ENCODE assay signal across 8 cellular contexts in genomic region chr10:97737770-97738265, GRCh38. TPM values are rescaled to one million over a fixed set of nuclear protein-coding genes. Genes with fewer than 3 reads are reported as not detected.
DNase-seq lines count a peak whose midpoint lies in the region.

No MANE protein-coding gene starts in this region.

- H3K4me3 ChIP-seq in HUES6 (ENCODE audit: low read depth, low read length) (peak overlapping the region; percentile 87), neuron (ENCODE audit: low read length) (peak overlapping the region; percentile 87)

- no peak for DNase-seq in activated CD4-positive, alpha-beta T cell treated with anti-CD3 and anti-CD28 coated beads, Interleukin-2, amount 10 ng/mL, durations not matched to agents 24 days and 14 days
- no peak for DNase-seq in activated CD4-positive, alpha-beta T cell treated with anti-CD3 and anti-CD28 coated beads, Interleukin-2, amount 50 U/mL, for 48 hours
- DNase-seq in SIG-M5 (lab: John Stamatoyannopoulos, UW) (no peak), GF-D8 (lab: John Stamatoyannopoulos, UW) (no peak), amygdala (lab: John Stamatoyannopoulos, UW) (no peak)

- H3K4me3 Mint-ChIP-seq in activated CD4-positive, alpha-beta T cell treated with anti-CD3 and anti-CD28 coated beads, Interleukin-2, amount 10 ng/mL, durations not matched to agents 24 days and 14 days = peak overlapping the region; percentile 96
- H3K4me3 Mint-ChIP-seq in dendritic cell treated with granulocyte-macrophage colony-stimulating factor and Interleukin-4, amounts not matched to agents 40 ng/mL and 50 ng/mL, for 4 days = peak overlapping the region; percentile 94

- peak overlapping the region; percentile 94 for H3K27ac Mint-ChIP-seq in activated CD4-positive, alpha-beta T cell treated with anti-CD3 and anti-CD28 coated beads, Interleukin-2, amount 10 ng/mL, durations not matched to agents 24 days and 14 days
- peak overlapping the region; percentile 91 for H3K27ac Mint-ChIP-seq in dendritic cell treated with granulocyte-macrophage colony-stimulating factor and Interleukin-4, amounts not matched to agents 40 ng/mL and 50 ng/mL, for 4 days

- peaks cover 40% of the 10 kb centered on the region for H3K4me1 Mint-ChIP-seq in activated CD4-positive, alpha-beta T cell treated with anti-CD3 and anti-CD28 coated beads, Interleukin-2, amount 10 ng/mL, durations not matched to agents 24 days and 14 days
- H3K4me1 Mint-ChIP-seq in dendritic cell treated with granulocyte-macrophage colony-stimulating factor and Interleukin-4, amounts not matched to agents 40 ng/mL and 50 ng/mL, for 4 days (ENCODE audit: low read depth) = peaks cover 49% of the 10 kb centered on the region

- H3K36me3 Mint-ChIP-seq in activated CD4-positive, alpha-beta T cell treated with anti-CD3 and anti-CD28 coated beads, Interleukin-2, amount 10 ng/mL, durations not matched to agents 24 days and 14 days (ENCODE audit: low read depth) = peaks cover 40% of the 10 kb centered on the region
- H3K36me3 Mint-ChIP-seq in dendritic cell treated with granulocyte-macrophage colony-stimulating factor and Interleukin-4, amounts not matched to agents 40 ng/mL and 50 ng/mL, for 4 days (ENCODE audit: low read depth) = peaks cover 56% of the 10 kb centered on the region

- intact Hi-C loops in activated CD4-positive, alpha-beta T cell treated with anti-CD3 and anti-CD28 coated beads, Interleukin-2, amount 10 ng/mL, durations not matched to agents 24 days and 14 days (cut with micrococcal nuclease) = loop anchor here (1.0 to 10.0 kb wide), 6 partner anchors 24 to 446 kb away; partner anchors contain the start of genes ANKRD2, ARHGAP19, AVPI1 and MMS19
- intact Hi-C loops in dendritic cell treated with granulocyte-macrophage colony-stimulating factor and Interleukin-4, amounts not matched to agents 40 ng/mL and 50 ng/mL, for 4 days (cut with micrococcal nuclease) = no loop called here

- H3K36me3 ChIP-seq in HUES6 (ENCODE audit: control insufficient read depth, insufficient read depth, low read length) (peaks cover 22% of the 10 kb centered on the region), neuron (ENCODE audit: insufficient read depth, low read length) (peaks cover 28% of the 10 kb centered on the region)

- H3K27me3 ChIP-seq in HUES6 (ENCODE audit: control insufficient read depth, insufficient read depth, low read length) (peaks cover 23% of the 10 kb centered on the region), neuron (ENCODE audit: insufficient read depth, low read length) (no peaks in the 10 kb centered on the region)

- peaks cover 5% of the 10 kb centered on the region for H3K27me3 Mint-ChIP-seq in activated CD4-positive, alpha-beta T cell treated with anti-CD3 and anti-CD28 coated beads, Interleukin-2, amount 10 ng/mL, durations not matched to agents 24 days and 14 days
- no peaks in the 10 kb centered on the region for H3K27me3 Mint-ChIP-seq in dendritic cell treated with granulocyte-macrophage colony-stimulating factor and Interleukin-4, amounts not matched to agents 40 ng/mL and 50 ng/mL, for 4 days

- peak overlapping the region; percentile 65 for H2AFZ ChIP-seq in neuron (ENCODE audit: low read depth, low read length)

- H3K9ac ChIP-seq in HUES6 (ENCODE audit: low read length) = peak overlapping the region; percentile 87

- peaks cover 6% of the 10 kb centered on the region for H3K9me3 ChIP-seq in HUES6 (ENCODE audit: control insufficient read depth, insufficient read depth, low read depth, low read length)
- H3K9me3 ChIP-seq in neuron (ENCODE audit: low read length) = peaks cover 1% of the 10 kb centered on the region

- peaks cover 4% of the 10 kb centered on the region for H3K4me1 ChIP-seq in HUES6 (ENCODE audit: control insufficient read depth, insufficient read depth, low read length)
- peaks cover 12% of the 10 kb centered on the region for H3K4me1 ChIP-seq in neuron (ENCODE audit: insufficient read depth, low read length)

- no peak overlapping the region for H3K27ac ChIP-seq in HUES6 (ENCODE audit: low read depth, low read length)

- peaks cover 9% of the 10 kb centered on the region for H3K9me3 Mint-ChIP-seq in activated CD4-positive, alpha-beta T cell treated with anti-CD3 and anti-CD28 coated beads, Interleukin-2, amount 10 ng/mL, durations not matched to agents 24 days and 14 days
- no peaks in the 10 kb centered on the region for H3K9me3 Mint-ChIP-seq in dendritic cell treated with granulocyte-macrophage colony-stimulating factor and Interleukin-4, amounts not matched to agents 40 ng/mL and 50 ng/mL, for 4 days

RNA-seq across cellular contexts. Expression of gene ZFYVE27, which starts 0.9 kb away (rescaled TPM):
- total RNA-seq in activated CD4-positive, alpha-beta T cell treated with anti-CD3 and anti-CD28 coated beads, Interleukin-2, amount 10 ng/mL, durations not matched to agents 24 days and 14 days = 38.1 and 42.2 TPM in 2 replicates

RNA-seq across cellular contexts. Expression of gene MARVELD1, which starts 24.3 kb away (rescaled TPM):
- 4.6 and 5.6 TPM in 2 replicates for total RNA-seq in activated CD4-positive, alpha-beta T cell treated with anti-CD3 and anti-CD28 coated beads, Interleukin-2, amount 10 ng/mL, durations not matched to agents 24 days and 14 days

RNA-seq across cellular contexts. Expression of gene SFRP5, which starts 34.0 kb away (rescaled TPM):
- total RNA-seq in activated CD4-positive, alpha-beta T cell treated with anti-CD3 and anti-CD28 coated beads, Interleukin-2, amount 10 ng/mL, durations not matched to agents 24 days and 14 days = not detected in 2 replicates

RNA-seq across cellular contexts. Expression of gene AVPI1, which starts 50.8 kb away (rescaled TPM):
- 1.1 and 1.3 TPM in 2 replicates for total RNA-seq in activated CD4-positive, alpha-beta T cell treated with anti-CD3 and anti-CD28 coated beads, Interleukin-2, amount 10 ng/mL, durations not matched to agents 24 days and 14 days
